ENCODE assay signal across 24 cellular contexts in the genomic region with DNA sequence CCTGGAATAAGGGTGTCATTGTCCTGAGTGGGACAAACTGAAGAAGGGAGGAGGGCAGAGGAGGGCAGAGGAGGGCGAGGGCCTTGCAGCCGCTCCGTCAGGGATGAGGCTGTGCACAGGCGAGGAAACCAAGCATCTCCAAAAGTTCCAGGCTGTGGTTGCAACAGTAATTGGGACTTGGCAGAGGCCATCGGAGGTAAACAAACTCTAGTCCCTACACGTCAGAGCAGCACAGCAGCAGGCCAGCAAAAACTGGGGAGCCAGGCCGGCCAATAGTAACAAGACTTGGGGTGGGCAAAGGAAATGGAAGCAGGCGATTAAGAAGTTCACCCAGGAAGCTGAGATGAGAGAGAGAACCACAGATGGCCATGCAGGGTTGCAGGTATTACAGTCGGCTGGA.
A peak's percentile ranks its signal among the peaks of the same experiment; 100 is the strongest.
DNase-seq lines count a peak whose midpoint lies in the region; TF ChIP-seq lines count a peak whose summit lies in the region.
"Had no signal": no experiment of that assay in that cellular context is flagged by ENCODE, and none has a peak within 500 bp of the region (broad histone marks: within the 10 kb centered on the region; RNA-seq: fewer than 3 reads in every experiment).

No MANE protein-coding gene starts in this region.

- in situ Hi-C loops in ACHN (cut with HindIII; ENCODE audit: low pct_ligation_motif_present, low pct_unique_long_range_greater_than_20kb, low sequenced_read_pairs) = no loop called here

- H3K36me3 ChIP-seq in thyroid gland = no peaks in the 10 kb centered on the region
- H3K36me3 ChIP-seq: heart right ventricle, ovary, right lobe of liver, uterus, WERI-Rb-1 had no signal

- no peak overlapping the region for H3K27ac Mint-ChIP-seq in osteocyte (ENCODE audit: unreplicated experiment)
- H3K27ac Mint-ChIP-seq: activated CD4-positive, alpha-beta T cell treated with anti-CD3 and anti-CD28 coated beads, Interleukin-2, amount 10 ng/mL, durations not matched to agents 7 days and 5 days; activated CD8-positive, alpha-beta memory T cell treated with anti-CD3 and anti-CD28 coated beads, Interleukin-2, amount 10 ng/mL, durations not matched to agents 7 days and 5 days; activated naive CD8-positive, alpha-beta T cell treated with anti-CD3 and anti-CD28 coated beads for 36 hours; activated T-helper 1 cell treated with anti-CD3 and anti-CD28 coated beads, Interleukin-12 subunit alpha, Interleukin-12 subunit beta, Interleukin-2, Interleukin-4 antibody, amounts not matched to agents 30 ng/mL and 10 ng/mL and 1 ng/mL, durations not matched to agents 14 hours and 24 hours and 36 hours; naive thymus-derived CD8-positive, alpha-beta T cell had no signal

- peaks cover 10 to 17% of the 10 kb centered on the region in 2 donors for H3K4me1 ChIP-seq in thyroid gland
- H3K4me1 ChIP-seq: heart right ventricle, right lobe of liver, uterus had no signal

- intact Hi-C loops in thyroid gland (cut with DNase I) = no loop called here

- 90 to 96% methylated on average over 9 of the region's 9 CpGs for WGBS in thyroid gland, 2 donors

- no peaks in the 10 kb centered on the region for H3K27me3 ChIP-seq in thyroid gland
- H3K27me3 ChIP-seq: ovary, right lobe of liver, uterus had no signal

- peaks cover 9% of the 10 kb centered on the region for H3K4me1 Mint-ChIP-seq in osteocyte (ENCODE audit: unreplicated experiment)
- H3K4me1 Mint-ChIP-seq: activated CD4-positive, alpha-beta T cell treated with anti-CD3 and anti-CD28 coated beads, Interleukin-2, amount 10 ng/mL, durations not matched to agents 7 days and 5 days; activated CD8-positive, alpha-beta memory T cell treated with anti-CD3 and anti-CD28 coated beads, Interleukin-2, amount 10 ng/mL, durations not matched to agents 7 days and 5 days; activated naive CD8-positive, alpha-beta T cell treated with anti-CD3 and anti-CD28 coated beads for 36 hours; naive thymus-derived CD8-positive, alpha-beta T cell had no signal

- H3K36me3 Mint-ChIP-seq in osteocyte (ENCODE audit: unreplicated experiment) = no peaks in the 10 kb centered on the region
- H3K36me3 Mint-ChIP-seq: activated CD8-positive, alpha-beta memory T cell treated with anti-CD3 and anti-CD28 coated beads, Interleukin-2, amount 10 ng/mL, durations not matched to agents 7 days and 5 days; activated naive CD8-positive, alpha-beta T cell treated with anti-CD3 and anti-CD28 coated beads for 36 hours; naive thymus-derived CD8-positive, alpha-beta T cell had no signal

- no peaks in the 10 kb centered on the region for H3K9me3 ChIP-seq in thyroid gland
- H3K9me3 ChIP-seq: heart right ventricle, ovary, right lobe of liver, uterus had no signal

- H3K27me3 Mint-ChIP-seq in osteocyte (ENCODE audit: unreplicated experiment) = peaks cover 8% of the 10 kb centered on the region
- H3K27me3 Mint-ChIP-seq: activated CD4-positive, alpha-beta T cell treated with anti-CD3 and anti-CD28 coated beads, Interleukin-2, amount 10 ng/mL, durations not matched to agents 7 days and 5 days; activated CD8-positive, alpha-beta memory T cell treated with anti-CD3 and anti-CD28 coated beads, Interleukin-2, amount 10 ng/mL, durations not matched to agents 7 days and 5 days had no signal

- H3K27ac ChIP-seq in thyroid gland = peak overlapping the region in 2 of 3 donors; percentile 13 to 38
- H3K27ac ChIP-seq: heart right ventricle, right lobe of liver, uterus, WERI-Rb-1 had no signal

- DNase-seq in NCI-H1105 (lab: John Stamatoyannopoulos, UW) (peak; percentile 48), islet precursor cell (peak; percentile 32), osteocyte (ENCODE audit: extremely low spot score, unreplicated experiment) (peak; percentile 71), thyroid gland (no peak), LoVo (ENCODE audit: low spot score) (no peak), ACHN (no peak), NCI-H82 (lab: John Stamatoyannopoulos, UW) (no peak)
- no peak for DNase-seq in stimulated activated naive CD4-positive, alpha-beta T cell (lab: John Stamatoyannopoulos, UW)
- DNase-seq: activated CD4-positive, alpha-beta T cell treated with anti-CD3 and anti-CD28 coated beads, Interleukin-2, amount 10 ng/mL, durations not matched to agents 7 days and 5 days; activated CD8-positive, alpha-beta memory T cell treated with anti-CD3 and anti-CD28 coated beads, Interleukin-2, amount 10 ng/mL, durations not matched to agents 7 days and 5 days; activated naive CD8-positive, alpha-beta T cell treated with anti-CD3 and anti-CD28 coated beads for 36 hours; C1 segment of cervical spinal cord; Calu3; heart right ventricle; IMR-90; naive thymus-derived CD8-positive, alpha-beta T cell; NCI-H1417; NCI-H2081 treated with DMSO at 0.1 percent for 48 hours; NCI-H446; right lobe of liver; uterus; WERI-Rb-1 had no signal

- no peak for TF ChIP-seq CTCF in osteocyte (IDR thresholded peaks at IDR 0.05)
- no peak for TF ChIP-seq CTCF in thyroid gland (IDR thresholded peaks at IDR 0.05)

- H3K9me3 Mint-ChIP-seq in osteocyte (ENCODE audit: unreplicated experiment) = no peaks in the 10 kb centered on the region
- H3K9me3 Mint-ChIP-seq: activated CD4-positive, alpha-beta T cell treated with anti-CD3 and anti-CD28 coated beads, Interleukin-2, amount 10 ng/mL, durations not matched to agents 7 days and 5 days; activated naive CD8-positive, alpha-beta T cell treated with anti-CD3 and anti-CD28 coated beads for 36 hours; activated T-helper 1 cell treated with anti-CD3 and anti-CD28 coated beads, Interleukin-12 subunit alpha, Interleukin-12 subunit beta, Interleukin-2, Interleukin-4 antibody, amounts not matched to agents 30 ng/mL and 10 ng/mL and 1 ng/mL, durations not matched to agents 14 hours and 24 hours and 36 hours; naive thymus-derived CD8-positive, alpha-beta T cell had no signal

- no peak overlapping the region for H3K4me3 ChIP-seq in thyroid gland (replicated peaks in 1 of 3)
- H3K4me3 ChIP-seq: heart right ventricle, ovary, right lobe of liver, uterus had no signal

- no peak overlapping the region for H3K4me3 Mint-ChIP-seq in osteocyte (ENCODE audit: unreplicated experiment)
- H3K4me3 Mint-ChIP-seq: activated CD4-positive, alpha-beta T cell treated with anti-CD3 and anti-CD28 coated beads, Interleukin-2, amount 10 ng/mL, durations not matched to agents 7 days and 5 days; activated CD8-positive, alpha-beta memory T cell treated with anti-CD3 and anti-CD28 coated beads, Interleukin-2, amount 10 ng/mL, durations not matched to agents 7 days and 5 days; activated naive CD8-positive, alpha-beta T cell treated with anti-CD3 and anti-CD28 coated beads for 36 hours; activated T-helper 1 cell treated with anti-CD3 and anti-CD28 coated beads, Interleukin-12 subunit alpha, Interleukin-12 subunit beta, Interleukin-2, Interleukin-4 antibody, amounts not matched to agents 30 ng/mL and 10 ng/mL and 1 ng/mL, durations not matched to agents 14 hours and 24 hours and 36 hours; naive thymus-derived CD8-positive, alpha-beta T cell had no signal

- no peak for TF ChIP-seq POLR2A in thyroid gland (IDR thresholded peaks at IDR 0.05)

Comparison
In these comparisons a context has a peak if more than half of its experiments do, and no peak if none do; other contexts are left out.
1. DNase-seq: peak in NCI-H1105 (single experiment), islet precursor cell (single experiment) and osteocyte (single experiment); none in thyroid gland (0 of 2), LoVo (single experiment), stimulated activated naive CD4-positive, alpha-beta T cell (0 of 6), ACHN (single experiment) and NCI-H82 (single experiment).